In the genomic region with DNA sequence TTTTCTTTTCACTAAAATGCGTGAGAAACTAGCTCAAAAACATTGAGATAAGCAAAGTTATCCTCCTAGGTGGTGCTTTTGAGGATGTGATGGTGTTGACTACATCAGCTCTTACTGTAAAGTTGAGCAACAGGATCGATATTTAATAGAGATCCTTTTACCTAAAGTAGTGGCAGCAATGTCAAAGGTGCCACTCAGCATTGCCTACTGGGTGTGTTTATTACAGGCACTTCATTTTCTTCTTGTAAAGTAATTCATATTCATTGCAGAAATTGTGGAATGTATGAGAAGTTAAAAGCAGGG, we compare ENCODE assay signal across 1 cellular context.
TF ChIP-seq lines count a peak whose summit lies in the region.

No MANE protein-coding gene starts in this region.

TF ChIP-seq in endothelial cell of umbilical vein, 7 proteins besides CTCF, POLR2A, EP300 and RAD21:
- TF ChIP-seq FOS (IDR thresholded peaks at IDR 0.05; ENCODE audit: borderline replicate concordance, insufficient read depth, low read length) (no peak), MYC (IDR thresholded peaks at IDR 0.05; ENCODE audit: low read depth, low read length) (no peak), EZH2 (IDR thresholded peaks at IDR 0.05; ENCODE audit: borderline replicate concordance, low read depth, low read length, severe bottlenecking) (no peak), GATA2 (IDR thresholded peaks at IDR 0.05; ENCODE audit: insufficient read depth, insufficient read length, low read depth, low read length) (no peak)
TF ChIP-seq in endothelial cell of umbilical vein: peak in this region for 0.
